ENCODE assay signal across 9 cellular contexts in the genomic region with DNA sequence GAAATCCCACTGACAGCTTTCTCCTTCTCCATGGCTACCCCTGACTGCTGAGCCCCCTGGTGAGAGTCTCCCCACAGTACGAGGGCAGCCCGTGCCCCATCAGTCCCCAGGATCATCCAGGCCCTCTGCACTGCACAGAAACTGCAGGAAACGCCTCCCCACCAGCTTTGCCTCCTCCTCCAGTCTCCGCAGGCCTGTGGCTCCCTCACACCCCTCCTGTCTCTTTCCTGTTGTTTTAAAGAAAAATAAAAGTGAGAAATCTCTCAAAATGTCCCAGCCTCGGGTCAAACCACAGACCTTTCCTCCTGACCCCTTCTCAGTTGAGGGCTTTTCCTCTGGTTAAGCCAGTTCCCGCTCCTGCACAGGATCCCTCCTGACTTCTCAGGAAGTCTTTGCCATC. TPM values are rescaled to one million over a fixed set of nuclear protein-coding genes. Genes with fewer than 3 reads are reported as not detected.
DNase-seq lines count a peak whose midpoint lies in the region; ATAC-seq and TF ChIP-seq lines count a peak whose summit lies in the region.
"Not testable (repeated sequence)": the region's sequence is repeated elsewhere in the genome, so short reads cannot be mapped to it uniquely, and the experiment has no call there.
"Had no signal": no experiment of that assay in that cellular context is flagged by ENCODE, and none has a peak within 500 bp of the region (broad histone marks: within the 10 kb centered on the region; RNA-seq: fewer than 3 reads in every experiment).

No MANE protein-coding gene starts in this region.

- not testable (repeated sequence) for H3K36me3 ChIP-seq in left lung

- H3K4me3 Mint-ChIP-seq in CD4-positive, alpha-beta T cell; T-cell; activated CD8-positive, alpha-beta T cell treated with anti-CD3 and anti-CD28 coated beads, Interleukin-2, amount 10 ng/mL, durations not matched to agents 7 days and 5 days; central memory CD8-positive, alpha-beta T cell: not testable (repeated sequence)

- intact Hi-C loops in CD4-positive, alpha-beta T cell (cut with DNase I, micrococcal nuclease); left lung (cut with DNase I); sciatic nerve (cut with DNase I): not testable (repeated sequence)

- not testable (repeated sequence) for H3K9me3 ChIP-seq in CD4-positive, alpha-beta T cell (ENCODE audit: control insufficient read depth, low read length); left lung

- POLR2A ChIA-PET in CD4-positive, alpha-beta T cell (lab: Charles Lee); T-cell (lab: Charles Lee); activated CD8-positive, alpha-beta T cell treated with anti-CD3 and anti-CD28 coated beads, Interleukin-2, amount 10 ng/mL, durations not matched to agents 7 days and 5 days (lab: Charles Lee): not testable (repeated sequence)

- not testable (repeated sequence) for H3K27me3 Mint-ChIP-seq in CD4-positive, alpha-beta T cell; T-cell; activated CD8-positive, alpha-beta T cell treated with anti-CD3 and anti-CD28 coated beads, Interleukin-2, amount 10 ng/mL, durations not matched to agents 7 days and 5 days (ENCODE audit: low read depth); central memory CD8-positive, alpha-beta T cell

- H3K36me3 Mint-ChIP-seq in CD4-positive, alpha-beta T cell (ENCODE audit: low read depth); T-cell; activated CD8-positive, alpha-beta T cell treated with anti-CD3 and anti-CD28 coated beads, Interleukin-2, amount 10 ng/mL, durations not matched to agents 7 days and 5 days (ENCODE audit: low read depth); activated naive CD4-positive, alpha-beta T cell treated with anti-CD3 and anti-CD28 coated beads, Interleukin-2, amount 50 U/mL, for 72 hours; central memory CD8-positive, alpha-beta T cell (ENCODE audit: insufficient read depth): not testable (repeated sequence)

- not testable (repeated sequence) for H3K9me3 Mint-ChIP-seq in CD4-positive, alpha-beta T cell; T-cell; activated CD8-positive, alpha-beta T cell treated with anti-CD3 and anti-CD28 coated beads, Interleukin-2, amount 10 ng/mL, durations not matched to agents 7 days and 5 days (ENCODE audit: insufficient read depth); activated naive CD4-positive, alpha-beta T cell treated with anti-CD3 and anti-CD28 coated beads, Interleukin-2, amount 50 U/mL, for 72 hours; central memory CD8-positive, alpha-beta T cell

- not testable (repeated sequence) for H3K4me1 Mint-ChIP-seq in CD4-positive, alpha-beta T cell (ENCODE audit: low read depth); T-cell; activated CD8-positive, alpha-beta T cell treated with anti-CD3 and anti-CD28 coated beads, Interleukin-2, amount 10 ng/mL, durations not matched to agents 7 days and 5 days (ENCODE audit: low read depth); central memory CD8-positive, alpha-beta T cell

- ATAC-seq in CD4-positive, alpha-beta T cell (ENCODE audit: poor library complexity), result peak; percentile 39
- peak; percentile 73 to 85 (median 80) for ATAC-seq in T-cell (replicated peaks in 1 of 4)
- peak; percentile 75 for ATAC-seq in activated CD8-positive, alpha-beta T cell treated with anti-CD3 and anti-CD28 coated beads, Interleukin-2, amount 10 ng/mL, durations not matched to agents 7 days and 5 days
- peak; percentile 41 to 55 for ATAC-seq in activated naive CD4-positive, alpha-beta T cell treated with anti-CD3 and anti-CD28 coated beads, Interleukin-2, amount 50 U/mL, for 72 hours
- peak; percentile 72 for ATAC-seq in central memory CD8-positive, alpha-beta T cell (replicated peaks; ENCODE audit: extremely low read depth, poor library complexity, severe bottlenecking)
- peak; percentile 25 for ATAC-seq in left lung
- ATAC-seq in sciatic nerve, result peak; percentile 35

- not testable (repeated sequence) for TF ChIP-seq CTCF in CD4-positive, alpha-beta T cell (IDR thresholded peaks at IDR 0.05); left lung (IDR thresholded peaks at IDR 0.05)

- CTCF ChIA-PET in CD4-positive, alpha-beta T cell (lab: Charles Lee); T-cell (lab: Charles Lee); activated CD8-positive, alpha-beta T cell treated with anti-CD3 and anti-CD28 coated beads, Interleukin-2, amount 10 ng/mL, durations not matched to agents 7 days and 5 days (lab: Charles Lee): not testable (repeated sequence)

- DNase-seq in CD4-positive, alpha-beta T cell; T-cell; activated CD8-positive, alpha-beta T cell treated with anti-CD3 and anti-CD28 coated beads, Interleukin-2, amount 10 ng/mL, durations not matched to agents 7 days and 5 days; activated naive CD4-positive, alpha-beta T cell treated with anti-CD3 and anti-CD28 coated beads, Interleukin-2, amount 50 U/mL, for 72 hours (ENCODE audit: low spot score in 2 of 2); central memory CD8-positive, alpha-beta T cell (ENCODE audit: low spot score in 2 of 2); left lung; sciatic nerve (ENCODE audit: low spot score): not testable (repeated sequence)

- H3K4me3 ChIP-seq in left lung, result not testable (repeated sequence)

- H3K4me1 ChIP-seq in left lung, result not testable (repeated sequence)

- not testable (repeated sequence) for H3K27me3 ChIP-seq in CD4-positive, alpha-beta T cell (ENCODE audit: control insufficient read depth, insufficient read depth, low read length); left lung

- not testable (repeated sequence) for H3K27ac Mint-ChIP-seq in CD4-positive, alpha-beta T cell; T-cell; activated CD8-positive, alpha-beta T cell treated with anti-CD3 and anti-CD28 coated beads, Interleukin-2, amount 10 ng/mL, durations not matched to agents 7 days and 5 days; activated naive CD4-positive, alpha-beta T cell treated with anti-CD3 and anti-CD28 coated beads, Interleukin-2, amount 50 U/mL, for 72 hours; central memory CD8-positive, alpha-beta T cell (ENCODE audit: low read depth)

- H3K27ac ChIP-seq in CD4-positive, alpha-beta T cell (ENCODE audit: low read depth, low read length); left lung: not testable (repeated sequence)

RNA-seq across cellular contexts. Expression of a gene that starts 29.4 kb away (rescaled TPM):
- not detected for total RNA-seq in CD4-positive, alpha-beta T cell
- total RNA-seq in T-cell (under 1 TPM; 0.26 to 0.82 (median 0.60) TPM), left lung (under 1 TPM in 1 of 2 donors, not detected in 1; 0.29 TPM), sciatic nerve (1.5 TPM)
- total RNA-seq in activated CD8-positive, alpha-beta T cell treated with anti-CD3 and anti-CD28 coated beads, Interleukin-2, amount 10 ng/mL, durations not matched to agents 7 days and 5 days, result 1 to 10 TPM in 1 of 2 experiments, under 1 TPM in 1; 0.94 to 1.3 TPM
- total RNA-seq in activated naive CD4-positive, alpha-beta T cell treated with anti-CD3 and anti-CD28 coated beads, Interleukin-2, amount 50 U/mL, for 72 hours, result under 1 TPM; 0.14 to 0.49 TPM
- total RNA-seq: Calu3, HT-29 had no signal

Comparison
In these comparisons a context has a peak if more than half of its experiments do, and no peak if none do; other contexts are left out.
1. ATAC-seq: peak in every context shown above with its lines; median percentile 80 in T-cell; 75 in activated CD8-positive, alpha-beta T cell treated with anti-CD3 and anti-CD28 coated beads, Interleukin-2, amount 10 ng/mL, durations not matched to agents 7 days and 5 days; 72 in central memory CD8-positive, alpha-beta T cell; 48 in activated naive CD4-positive, alpha-beta T cell treated with anti-CD3 and anti-CD28 coated beads, Interleukin-2, amount 50 U/mL, for 72 hours; 39 in CD4-positive, alpha-beta T cell; 35 in sciatic nerve; 25 in left lung.